1 cellular context compared by ENCODE assay signal in the genomic region with DNA sequence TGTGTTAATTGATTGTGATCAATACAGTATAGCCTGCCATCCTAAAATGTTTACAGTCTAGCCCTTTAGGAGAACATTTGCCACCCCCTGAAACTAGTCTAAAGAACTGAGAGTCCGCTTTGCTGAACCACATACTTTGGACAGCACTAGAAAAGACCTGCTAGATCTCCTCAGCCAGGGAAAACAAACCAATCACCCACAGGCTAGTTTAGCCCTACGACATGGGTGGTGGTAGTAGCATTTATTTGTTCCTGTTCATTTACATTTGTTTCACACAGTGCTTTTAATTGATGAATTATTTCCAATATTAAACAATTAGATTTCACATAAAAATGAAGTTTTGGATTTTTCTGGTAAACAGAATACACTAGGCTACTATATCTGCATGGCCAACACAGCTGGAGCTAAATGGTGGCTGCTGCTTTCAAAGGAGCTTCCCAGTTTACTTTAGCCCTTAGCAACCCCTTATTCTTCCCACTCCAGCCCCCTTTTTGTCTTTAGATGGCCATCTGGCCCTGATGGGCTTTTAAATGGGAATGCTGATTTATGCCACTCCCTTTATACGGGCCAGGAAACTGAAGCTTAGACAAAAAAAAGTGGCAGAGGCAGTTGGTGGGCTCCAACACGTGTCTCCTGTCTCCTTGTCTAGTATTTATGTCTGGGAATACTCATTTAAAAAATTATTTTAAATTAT.
TF ChIP-seq lines count a peak whose summit lies in the region.

No MANE protein-coding gene starts in this region.

TF ChIP-seq in SK-N-SH, 30 proteins besides CTCF, POLR2A, EP300 and RAD21 (continued from another document):
- TF ChIP-seq CHD2 (IDR thresholded peaks at IDR 0.05; ENCODE audit: low read length, partially characterized antibody), result no peak
